In the genomic region with DNA sequence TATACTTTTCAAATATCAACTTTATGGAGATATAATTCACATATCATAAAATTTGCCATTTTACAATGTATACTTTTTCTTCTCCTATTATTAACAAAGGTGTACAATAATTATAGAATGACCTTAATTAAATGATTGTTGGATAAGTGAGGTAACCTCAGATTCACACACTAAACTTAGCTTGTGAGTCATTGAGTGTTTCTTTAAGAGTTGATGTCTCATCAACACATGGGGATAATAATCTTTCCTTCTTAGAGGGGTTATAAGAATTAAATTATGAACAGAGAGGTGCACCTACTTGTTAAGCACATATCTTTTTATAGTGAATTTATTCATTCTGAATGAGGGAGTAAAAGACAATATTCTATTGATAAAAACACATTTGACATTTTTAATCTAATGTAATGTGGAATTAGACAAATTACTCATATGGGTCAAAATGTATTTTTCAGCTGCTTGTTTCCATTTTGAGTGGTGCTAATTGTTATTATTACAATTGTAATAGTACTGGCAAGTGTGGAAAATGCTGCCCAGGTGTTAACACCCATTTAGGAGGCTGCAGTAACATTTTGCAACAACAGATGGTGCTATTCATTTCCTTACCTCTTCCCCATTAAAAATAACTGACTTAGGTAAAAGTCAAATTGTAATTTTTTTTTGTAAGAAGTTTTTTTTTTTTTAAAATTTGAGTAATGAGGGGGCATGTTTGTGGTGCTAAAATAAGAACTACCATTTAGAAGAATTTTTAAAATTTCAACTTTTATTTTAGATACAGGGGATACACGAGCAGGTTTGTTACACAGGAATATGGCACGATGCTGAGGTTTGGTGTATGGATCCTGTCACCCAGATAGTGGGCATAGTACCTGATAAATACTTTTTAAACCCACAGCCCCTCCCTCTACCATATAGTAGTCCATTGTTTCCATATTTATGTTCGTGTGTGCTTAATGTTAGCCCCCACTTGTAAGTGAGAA, we compare ENCODE assay signal across 8 cellular contexts. TPM values are rescaled to one million over a fixed set of nuclear protein-coding genes. Genes with fewer than 3 reads are reported as not detected.
DNase-seq lines count a peak whose midpoint lies in the region; ATAC-seq, FAIRE-seq and TF ChIP-seq lines count a peak whose summit lies in the region.

No MANE protein-coding gene starts in this region.

- H3K4me1 Mint-ChIP-seq in glutamatergic neuron (ENCODE audit: low read depth, unreplicated experiment) (no peaks in the 10 kb centered on the region), T-cell (no peaks in the 10 kb centered on the region)

- H3K27ac Mint-ChIP-seq in glutamatergic neuron (ENCODE audit: unreplicated experiment) = no peak overlapping the region
- H3K27ac Mint-ChIP-seq in T-cell = no peak overlapping the region

- ATAC-seq in HG02623 (IDR thresholded peaks at IDR 0.05; ENCODE audit: unreplicated experiment) = peak; percentile 59
- ATAC-seq in HG03571 (IDR thresholded peaks at IDR 0.05; ENCODE audit: unreplicated experiment) = no peak
- ATAC-seq in T-cell (replicated peaks in 1 of 4) = no peak

- CTCF ChIA-PET in T-cell (lab: Charles Lee) = interaction anchor here in 1 of 2 donors (0.6 to 1.2 kb wide), 2 partner anchors 112 to 881 kb away, joined by 3 read pairs; no protein-coding TSS in a partner anchor

- DNase-seq in NCI-H1105 treated with DMSO at 0.1 percent for 48 hours (lab: John Stamatoyannopoulos, UW) = peak; percentile 34
- DNase-seq in NCI-H1105 (lab: John Stamatoyannopoulos, UW) = no peak
- DNase-seq in RCC 7860 (ENCODE audit: low spot score) = no peak
- DNase-seq in glutamatergic neuron = no peak
- DNase-seq in activated CD4-positive, CD25-positive, alpha-beta regulatory T cell (lab: John Stamatoyannopoulos, UW) = no peak
- no peak for DNase-seq in T-cell

- H3K9me3 Mint-ChIP-seq in glutamatergic neuron (ENCODE audit: unreplicated experiment) (peaks cover 3% of the 10 kb centered on the region), T-cell (no peaks in the 10 kb centered on the region)

- H3K36me3 Mint-ChIP-seq in glutamatergic neuron (ENCODE audit: unreplicated experiment) (no peaks in the 10 kb centered on the region), T-cell (no peaks in the 10 kb centered on the region)

- peak; percentile 63 for TF ChIP-seq CTCF in glutamatergic neuron (IDR thresholded peaks at IDR 0.05; ENCODE audit: partially characterized antibody, unreplicated experiment)

- no peak overlapping the region for H3K4me3 Mint-ChIP-seq in glutamatergic neuron (ENCODE audit: unreplicated experiment)
- no peak overlapping the region for H3K4me3 Mint-ChIP-seq in T-cell

- H3K27me3 Mint-ChIP-seq in glutamatergic neuron (ENCODE audit: unreplicated experiment) = peaks cover 1% of the 10 kb centered on the region
- H3K27me3 Mint-ChIP-seq in T-cell = peaks cover 0 to 13% of the 10 kb centered on the region in 2 donors

- peak; percentile 74 for FAIRE-seq in RCC 7860 (lab: Jason Lieb, UNC)

- POLR2A ChIA-PET in T-cell (lab: Charles Lee) = no interaction called here

RNA-seq across cellular contexts. Expression of gene DYNAP, which starts 32.1 kb away (rescaled TPM):
- total RNA-seq in glutamatergic neuron (ENCODE audit: unreplicated experiment) (not detected), T-cell (not detected)
